In the genomic region with DNA sequence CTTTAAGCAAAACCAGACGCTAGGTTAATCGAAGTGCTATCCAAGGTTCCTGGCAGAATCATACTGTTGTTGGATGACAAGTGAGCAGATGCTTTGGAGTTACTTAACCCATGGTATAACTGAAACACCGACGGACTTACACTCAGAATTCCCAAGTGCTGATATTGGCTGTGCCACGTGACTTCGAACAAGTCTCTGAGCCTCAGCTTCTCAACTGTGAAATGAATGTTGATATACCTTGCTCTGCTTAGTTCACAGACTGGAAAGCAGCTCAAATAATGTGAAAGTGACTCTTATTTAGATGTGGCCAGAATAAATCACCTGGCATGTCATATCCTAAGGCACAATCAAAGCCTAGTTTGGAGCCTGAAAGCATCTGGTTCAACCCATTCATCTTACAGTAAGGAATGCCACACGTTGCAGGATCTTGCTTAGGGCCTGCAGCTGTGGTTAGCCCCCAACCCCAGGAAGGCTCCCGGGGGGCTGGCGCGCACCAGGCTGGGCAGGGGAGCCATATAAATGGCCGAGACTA, we compare ENCODE assay signal across 8 cellular contexts. TPM values are rescaled to one million over a fixed set of nuclear protein-coding genes. Genes with fewer than 3 reads are reported as not detected.
DNase-seq lines count a peak whose midpoint lies in the region; ATAC-seq, FAIRE-seq and TF ChIP-seq lines count a peak whose summit lies in the region.

No MANE protein-coding gene starts in this region.

- peaks cover 48% of the 10 kb centered on the region for H3K4me1 Mint-ChIP-seq in activated naive CD4-positive, alpha-beta T cell treated with anti-CD3 and anti-CD28 coated beads, Interleukin-2, amount 10 ng/mL, durations not matched to agents 7 days and 5 days
- H3K4me1 Mint-ChIP-seq in type B pancreatic cell (ENCODE audit: unreplicated experiment) = peaks cover 13% of the 10 kb centered on the region

- CTCF ChIA-PET in activated naive CD4-positive, alpha-beta T cell treated with anti-CD3 and anti-CD28 coated beads, Interleukin-2, amount 10 ng/mL, durations not matched to agents 7 days and 5 days (lab: Charles Lee) = no interaction called here

- H3K27ac Mint-ChIP-seq in activated naive CD4-positive, alpha-beta T cell treated with anti-CD3 and anti-CD28 coated beads, Interleukin-2, amount 10 ng/mL, durations not matched to agents 7 days and 5 days = no peak overlapping the region
- peak overlapping the region; percentile 81 for H3K27ac Mint-ChIP-seq in type B pancreatic cell

- intact Hi-C loops in left lung (cut with DNase I) = no loop called here

- H3K4me3 Mint-ChIP-seq in activated naive CD4-positive, alpha-beta T cell treated with anti-CD3 and anti-CD28 coated beads, Interleukin-2, amount 10 ng/mL, durations not matched to agents 7 days and 5 days = peak overlapping the region; percentile 89
- peak overlapping the region; percentile 96 for H3K4me3 Mint-ChIP-seq in type B pancreatic cell

- H3K27me3 ChIP-seq in adipocyte (replicated peaks; ENCODE audit: control insufficient read depth, insufficient read depth, low read length) (no peaks in the 10 kb centered on the region), left lung (no peaks in the 10 kb centered on the region)

- H3K9ac ChIP-seq in adipocyte (ENCODE audit: low read length) = peak overlapping the region; percentile 96

- H3K9me3 ChIP-seq in adipocyte (ENCODE audit: control insufficient read depth, low read length) (no peaks in the 10 kb centered on the region), left lung (no peaks in the 10 kb centered on the region)

- no peak for DNase-seq in activated naive CD4-positive, alpha-beta T cell treated with anti-CD3 and anti-CD28 coated beads, Interleukin-2, amount 10 ng/mL, durations not matched to agents 7 days and 5 days
- no peak for DNase-seq in activated naive CD4-positive, alpha-beta T cell treated with Interleukin-2 at 50 U/mL for 16 hours
- DNase-seq in adipocyte (ENCODE audit: low read depth) (peak; percentile 15), left lung (no peak), type B pancreatic cell (ENCODE audit: extremely low spot score, unreplicated experiment) (no peak), HTR-8/SVneo (ENCODE audit: insufficient read length, low spot score) (no peak)

- peaks cover 17% of the 10 kb centered on the region for H3K36me3 ChIP-seq in adipocyte (ENCODE audit: control insufficient read depth, insufficient read depth, low read length, severe bottlenecking)
- H3K36me3 ChIP-seq in left lung = peaks cover 0 to 20% of the 10 kb centered on the region in 2 donors

- ATAC-seq in left lung (no peak), GM18867 (IDR thresholded peaks at IDR 0.05; ENCODE audit: unreplicated experiment) (no peak), HG02840 (IDR thresholded peaks at IDR 0.05; ENCODE audit: low FRiP score, unreplicated experiment) (no peak)

- peaks cover 25% of the 10 kb centered on the region for H3K4me1 ChIP-seq in adipocyte (ENCODE audit: control insufficient read depth, insufficient read depth, low read length)
- H3K4me1 ChIP-seq in left lung = peaks cover 16 to 35% of the 10 kb centered on the region in 2 donors

- H3K27ac ChIP-seq in left lung = peak overlapping the region in 1 of 2 donors; percentile 62

- peak overlapping the region; percentile 94 for H3K4me3 ChIP-seq in adipocyte (ENCODE audit: low read length)
- peak overlapping the region; percentile 63 to 88 for H3K4me3 ChIP-seq in left lung

- no peaks in the 10 kb centered on the region for H3K9me3 Mint-ChIP-seq in activated naive CD4-positive, alpha-beta T cell treated with anti-CD3 and anti-CD28 coated beads, Interleukin-2, amount 10 ng/mL, durations not matched to agents 7 days and 5 days
- no peaks in the 10 kb centered on the region for H3K9me3 Mint-ChIP-seq in type B pancreatic cell

- FAIRE-seq in HTR-8/SVneo (lab: Jason Lieb, UNC) = no peak

- H3K27me3 Mint-ChIP-seq in activated naive CD4-positive, alpha-beta T cell treated with anti-CD3 and anti-CD28 coated beads, Interleukin-2, amount 10 ng/mL, durations not matched to agents 7 days and 5 days = no peaks in the 10 kb centered on the region
- no peaks in the 10 kb centered on the region for H3K27me3 Mint-ChIP-seq in type B pancreatic cell

- TF ChIP-seq CTCF in left lung (IDR thresholded peaks at IDR 0.05) (no peak), type B pancreatic cell (conservative IDR thresholded peaks at IDR 0.05) (no peak)

- H3K36me3 Mint-ChIP-seq in activated naive CD4-positive, alpha-beta T cell treated with anti-CD3 and anti-CD28 coated beads, Interleukin-2, amount 10 ng/mL, durations not matched to agents 7 days and 5 days = peaks cover 10% of the 10 kb centered on the region
- H3K36me3 Mint-ChIP-seq in type B pancreatic cell = peaks cover 14% of the 10 kb centered on the region

RNA-seq across cellular contexts. Expression of a gene that starts 0.8 kb away (rescaled TPM):
- total RNA-seq in left lung (10 to 100 TPM; 10.2 to 13.1 TPM), type B pancreatic cell (ENCODE audit: low replicate concordance) (13.8 and 22.5 TPM in 2 replicates)

RNA-seq across cellular contexts. Expression of a gene that starts 3.6 kb away (rescaled TPM):
- total RNA-seq in left lung (10 to 100 TPM; 33.8 to 38.4 TPM), type B pancreatic cell (ENCODE audit: low replicate concordance) (41.1 and 54.9 TPM in 2 replicates)
